Comparison of ENCODE assay signal across 7 cellular contexts in the genomic region with DNA sequence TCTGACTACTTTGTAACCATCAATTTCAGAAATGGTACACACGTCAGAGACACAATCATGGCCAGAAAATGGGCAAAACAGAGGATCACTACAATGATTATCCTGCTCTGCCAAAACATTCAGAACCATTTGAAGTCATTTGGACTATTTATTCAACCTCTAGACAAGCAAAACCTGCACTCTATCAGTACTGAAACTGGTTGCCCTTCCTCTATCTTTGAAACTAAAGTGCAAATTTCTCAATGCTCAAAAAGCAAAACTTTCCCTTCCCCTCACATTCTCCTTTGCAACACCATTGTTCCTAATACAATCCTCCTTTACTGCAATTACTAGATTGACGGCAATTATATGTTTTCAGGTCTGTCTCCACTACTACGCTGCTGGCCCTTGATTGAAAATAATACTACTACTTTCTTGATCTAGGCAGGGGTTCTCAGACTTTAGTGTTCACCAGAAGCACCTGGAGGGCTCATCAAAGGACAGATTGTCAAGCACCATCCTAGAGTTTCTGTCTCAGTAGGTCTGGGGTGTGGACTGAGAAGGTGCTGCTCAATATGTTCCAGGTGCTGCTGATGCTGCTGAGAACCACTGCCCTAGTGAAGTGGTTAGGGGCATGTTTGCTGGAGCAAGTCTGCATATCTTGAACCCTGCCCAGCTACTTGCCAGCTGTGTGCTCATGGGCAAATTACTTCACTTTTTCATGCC.
DNase-seq lines count a peak whose midpoint lies in the region; ATAC-seq and TF ChIP-seq lines count a peak whose summit lies in the region.
"Not testable (repeated sequence)": the region's sequence is repeated elsewhere in the genome, so short reads cannot be mapped to it uniquely, and the experiment has no call there.

No MANE protein-coding gene starts in this region.

- not testable (repeated sequence) for H2AFZ ChIP-seq in MM.1S (ENCODE audit: low read length)

- ATAC-seq in GM18505 (IDR thresholded peaks at IDR 0.05; ENCODE audit: unreplicated experiment), result peak; percentile 53
- peak; percentile 62 for ATAC-seq in GM19324 (IDR thresholded peaks at IDR 0.05; ENCODE audit: low FRiP score, unreplicated experiment)
- ATAC-seq in GM21390 (IDR thresholded peaks at IDR 0.05; ENCODE audit: unreplicated experiment), result peak; percentile 70
- peak; percentile 51 for ATAC-seq in HG03025 (IDR thresholded peaks at IDR 0.05; ENCODE audit: low FRiP score, unreplicated experiment)
- ATAC-seq in stimulated activated naive B cell treated with anti-CD40 and anti-IgM and Interleukin-4, amounts not matched to agents 10 μg/mL and 1 μg/mL and 100 μg/mL, for 72 hours (replicated peaks), result peak; percentile 18 to 39

- H3K79me2 ChIP-seq in MM.1S (ENCODE audit: low read length), result not testable (repeated sequence)

- not testable (repeated sequence) for H3K4me2 ChIP-seq in MM.1S (ENCODE audit: low read depth, low read length)

- H3K27ac ChIP-seq in MM.1S (ENCODE audit: low read length), result not testable (repeated sequence)

- H3K4me3 ChIP-seq in MM.1S (ENCODE audit: low read length), result not testable (repeated sequence)

- not testable (repeated sequence) for H3K4me3 Mint-ChIP-seq in stimulated activated naive B cell treated with anti-CD40 and anti-IgM and Interleukin-4, amounts not matched to agents 10 μg/mL and 1 μg/mL and 100 μg/mL, for 72 hours

- not testable (repeated sequence) for H3K36me3 Mint-ChIP-seq in stimulated activated naive B cell treated with anti-CD40 and anti-IgM and Interleukin-4, amounts not matched to agents 10 μg/mL and 1 μg/mL and 100 μg/mL, for 72 hours

- H3K27me3 ChIP-seq in MM.1S (replicated peaks; ENCODE audit: insufficient read depth, low read length), result not testable (repeated sequence)

- H3K9ac ChIP-seq in MM.1S (ENCODE audit: low read length), result not testable (repeated sequence)

- not testable (repeated sequence) for H3K9me3 ChIP-seq in MM.1S (replicated peaks; ENCODE audit: insufficient read depth, low read length)

- H3K27me3 Mint-ChIP-seq in stimulated activated naive B cell treated with anti-CD40 and anti-IgM and Interleukin-4, amounts not matched to agents 10 μg/mL and 1 μg/mL and 100 μg/mL, for 72 hours, result peaks cover 10% of the 10 kb centered on the region in 2 donors

- not testable (repeated sequence) for H3K4me1 Mint-ChIP-seq in stimulated activated naive B cell treated with anti-CD40 and anti-IgM and Interleukin-4, amounts not matched to agents 10 μg/mL and 1 μg/mL and 100 μg/mL, for 72 hours

- DNase-seq in MM.1S, result peak; percentile 46
- peak; percentile 20 for DNase-seq in NCI-H69 (lab: John Stamatoyannopoulos, UW)
- DNase-seq in stimulated activated naive B cell treated with anti-CD40 and anti-IgM and Interleukin-4, amounts not matched to agents 10 μg/mL and 1 μg/mL and 100 μg/mL, for 72 hours, result not testable (repeated sequence)

- not testable (repeated sequence) for TF ChIP-seq POLR2A in GM18505 (IDR thresholded peaks at IDR 0.05; ENCODE audit: borderline replicate concordance, extremely low read depth, insufficient read depth, insufficient read length)

- not testable (repeated sequence) for H3K4me1 ChIP-seq in MM.1S (ENCODE audit: low read length)

- H3K9me2 ChIP-seq in MM.1S (replicated peaks; ENCODE audit: insufficient read depth, low read length), result not testable (repeated sequence)

- not testable (repeated sequence) for H4K20me1 ChIP-seq in MM.1S (ENCODE audit: insufficient read depth, low read length)

- not testable (repeated sequence) for H3K36me3 ChIP-seq in MM.1S (replicated peaks; ENCODE audit: insufficient read depth, low read length)

- not testable (repeated sequence) for H3K27ac Mint-ChIP-seq in stimulated activated naive B cell treated with anti-CD40 and anti-IgM and Interleukin-4, amounts not matched to agents 10 μg/mL and 1 μg/mL and 100 μg/mL, for 72 hours

- not testable (repeated sequence) for H3F3A ChIP-seq in MM.1S (ENCODE audit: insufficient read depth, low read length)

- TF ChIP-seq CTCF in MM.1S (IDR thresholded peaks at IDR 0.05; ENCODE audit: low read length), result not testable (repeated sequence)

- H3K9me3 Mint-ChIP-seq in stimulated activated naive B cell treated with anti-CD40 and anti-IgM and Interleukin-4, amounts not matched to agents 10 μg/mL and 1 μg/mL and 100 μg/mL, for 72 hours, result not testable (repeated sequence)
